In genomic region chr1:162861101-162861500, GRCh38 we compare ENCODE assay signal across 16 cellular contexts. TPM values are rescaled to one million over a fixed set of nuclear protein-coding genes. Genes with fewer than 3 reads are reported as not detected.
A peak's percentile ranks its signal among the peaks of the same experiment; 100 is the strongest.
DNase-seq lines count a peak whose midpoint lies in the region; ATAC-seq and TF ChIP-seq lines count a peak whose summit lies in the region.
"Had no signal": no experiment of that assay in that cellular context is flagged by ENCODE, and none has a peak within 500 bp of the region (broad histone marks: within the 10 kb centered on the region; RNA-seq: fewer than 3 reads in every experiment).

Gene CCDC190 (minus strand): TSS chr1:162861175. CDS start chr1:162859646, 1,529 bp downstream.

- H4K20me1 ChIP-seq in neural progenitor cell (ENCODE audit: low read depth) = no peaks in the 10 kb centered on the region

- intact Hi-C loops in Right ventricle myocardium inferior (cut with DNase I) (no loop called here), cardiac septum (cut with DNase I) (no loop called here), lower leg skin (cut with DNase I; ENCODE audit: low total_unique reads) (loop anchor here (10.0 kb wide), 1 partner anchor 454 kb away; no protein-coding TSS in a partner anchor)
- intact Hi-C loops in CD4-positive, alpha-beta memory T cell (cut with micrococcal nuclease) = no loop called here

- peak within 1 kb of the TSS; percentile 51 for H3K27ac Mint-ChIP-seq in neural progenitor cell
- H3K27ac Mint-ChIP-seq in activated naive CD4-positive, alpha-beta T cell treated with anti-CD3 and anti-CD28 coated beads, Interleukin-2, amount 10 ng/mL, durations not matched to agents 7 days and 5 days = no peak within 1 kb of the TSS
- H3K27ac Mint-ChIP-seq in CD4-positive, alpha-beta memory T cell = no peak within 1 kb of the TSS
- H3K27ac Mint-ChIP-seq: activated naive CD8-positive, alpha-beta T cell treated with anti-CD3 and anti-CD28 coated beads for 36 hours; stimulated activated naive CD8-positive, alpha-beta T cell treated with anti-CD3 and anti-CD28 coated beads, Interleukin-15, amount 100 ng/mL, for 72 hours had no signal

- CTCF ChIA-PET in activated naive CD4-positive, alpha-beta T cell treated with anti-CD3 and anti-CD28 coated beads, Interleukin-2, amount 10 ng/mL, durations not matched to agents 7 days and 5 days (lab: Charles Lee) = interaction anchor here (0.6 to 2.8 kb wide), 2 partner anchors 12 to 618 kb away, joined by 3 to 12 read pairs; no protein-coding TSS in a partner anchor
- CTCF ChIA-PET in CD4-positive, alpha-beta memory T cell (lab: Charles Lee; ENCODE audit: partially characterized antibody) = interaction anchor here (0.8 to 3.9 kb wide), 4 partner anchors 10 to 14 kb away, joined by 3 to 28 read pairs (median 3); no protein-coding TSS in a partner anchor

- H3K27me3 Mint-ChIP-seq in neural progenitor cell (ENCODE audit: insufficient read depth, low read depth) = peaks cover 4% of the 10 kb centered on the region
- peaks cover 23% of the 10 kb centered on the region for H3K27me3 Mint-ChIP-seq in activated naive CD4-positive, alpha-beta T cell treated with anti-CD3 and anti-CD28 coated beads, Interleukin-2, amount 10 ng/mL, durations not matched to agents 7 days and 5 days
- peaks cover 4 to 21% of the 10 kb centered on the region in 2 donors for H3K27me3 Mint-ChIP-seq in CD4-positive, alpha-beta memory T cell

- H3K27me3 ChIP-seq in cardiac muscle cell = no peaks in the 10 kb centered on the region
- no peaks in the 10 kb centered on the region for H3K27me3 ChIP-seq in neural progenitor cell
- no peaks in the 10 kb centered on the region for H3K27me3 ChIP-seq in CD4-positive, alpha-beta memory T cell (ENCODE audit: insufficient read depth, low read length)
- H3K27me3 ChIP-seq: right lobe of liver had no signal

- H3K4me1 Mint-ChIP-seq in neural progenitor cell = peaks cover 14% of the 10 kb centered on the region
- no peaks in the 10 kb centered on the region for H3K4me1 Mint-ChIP-seq in activated naive CD4-positive, alpha-beta T cell treated with anti-CD3 and anti-CD28 coated beads, Interleukin-2, amount 10 ng/mL, durations not matched to agents 7 days and 5 days
- H3K4me1 Mint-ChIP-seq in CD4-positive, alpha-beta memory T cell = no peaks in the 10 kb centered on the region
- H3K4me1 Mint-ChIP-seq: activated naive CD8-positive, alpha-beta T cell treated with anti-CD3 and anti-CD28 coated beads for 36 hours; stimulated activated naive CD8-positive, alpha-beta T cell treated with anti-CD3 and anti-CD28 coated beads, Interleukin-15, amount 100 ng/mL, for 72 hours had no signal

- H3K9ac ChIP-seq in neural progenitor cell = no peak within 1 kb of the TSS

- POLR2A ChIA-PET in CD4-positive, alpha-beta memory T cell (lab: Charles Lee; ENCODE audit: partially characterized antibody) = no interaction called here

- DNase-seq in Right ventricle myocardium inferior (ENCODE audit: missing footprints) (no peak), cardiac septum (ENCODE audit: low spot score) (no peak), cardiac muscle cell (ENCODE audit: low read depth in 1 of 2, low spot score in 1 of 2) (peak; percentile 47 to 59), neural progenitor cell (ENCODE audit: low spot score) (no peak), lower leg skin (ENCODE audit: low spot score in 2 of 2) (no peak)
- no peak for DNase-seq in activated naive CD4-positive, alpha-beta T cell treated with anti-CD3 and anti-CD28 coated beads, Interleukin-2, amount 10 ng/mL, durations not matched to agents 7 days and 5 days
- no peak for DNase-seq in CD4-positive, alpha-beta memory T cell
- DNase-seq: activated CD4-positive, CD25-positive, alpha-beta regulatory T cell; activated naive CD8-positive, alpha-beta T cell treated with anti-CD3 and anti-CD28 coated beads for 36 hours; GF-D8; right lobe of liver; stimulated activated naive CD8-positive, alpha-beta T cell treated with anti-CD3 and anti-CD28 coated beads, Interleukin-15, amount 100 ng/mL, for 72 hours; T-helper 1 cell had no signal

- peaks cover 2% of the 10 kb centered on the region for H3K9me3 Mint-ChIP-seq in neural progenitor cell
- H3K9me3 Mint-ChIP-seq in activated naive CD4-positive, alpha-beta T cell treated with anti-CD3 and anti-CD28 coated beads, Interleukin-2, amount 10 ng/mL, durations not matched to agents 7 days and 5 days = no peaks in the 10 kb centered on the region
- H3K9me3 Mint-ChIP-seq in CD4-positive, alpha-beta memory T cell = peaks cover 0 to 2% (median 0%) of the 10 kb centered on the region in 8 donors
- H3K9me3 Mint-ChIP-seq: activated naive CD8-positive, alpha-beta T cell treated with anti-CD3 and anti-CD28 coated beads for 36 hours; stimulated activated naive CD8-positive, alpha-beta T cell treated with anti-CD3 and anti-CD28 coated beads, Interleukin-15, amount 100 ng/mL, for 72 hours had no signal

- H3K27ac ChIP-seq in cardiac muscle cell (peak within 1 kb of the TSS; percentile 79), neural progenitor cell (no peak within 1 kb of the TSS)
- no peak within 1 kb of the TSS for H3K27ac ChIP-seq in CD4-positive, alpha-beta memory T cell (ENCODE audit: low read depth, low read length)
- H3K27ac ChIP-seq: 22Rv1, right lobe of liver had no signal

- peak; percentile 93 for ATAC-seq in Right ventricle myocardium inferior
- ATAC-seq in GM19035 (IDR thresholded peaks at IDR 0.05; ENCODE audit: unreplicated experiment) = no peak
- ATAC-seq: HCT116; right lobe of liver; stimulated activated naive CD8-positive, alpha-beta T cell treated with anti-CD3 and anti-CD28 coated beads, Interleukin-15, amount 100 ng/mL, for 72 hours had no signal

- H3K9me3 ChIP-seq in cardiac muscle cell (ENCODE audit: low read depth) (no peaks in the 10 kb centered on the region), neural progenitor cell (ENCODE audit: low read depth) (no peaks in the 10 kb centered on the region)
- no peaks in the 10 kb centered on the region for H3K9me3 ChIP-seq in CD4-positive, alpha-beta memory T cell (ENCODE audit: control insufficient read depth in 1 of 2, low read length in 2 of 2)
- H3K9me3 ChIP-seq: right lobe of liver had no signal

- TF ChIP-seq CTCF in cardiac muscle cell (IDR thresholded peaks at IDR 0.05; ENCODE audit: low read depth, low read length) = no peak
- no peak for TF ChIP-seq CTCF in neural progenitor cell (IDR thresholded peaks at IDR 0.05)
- TF ChIP-seq CTCF in lower leg skin (IDR thresholded peaks at IDR 0.05) = no peak

- H2AFZ ChIP-seq in neural progenitor cell (replicated peaks) = peak within 1 kb of the TSS; percentile 13

- no peaks in the 10 kb centered on the region for H3K79me2 ChIP-seq in neural progenitor cell (ENCODE audit: low read depth)

- no peaks in the 10 kb centered on the region for H3K36me3 Mint-ChIP-seq in neural progenitor cell
- no peaks in the 10 kb centered on the region for H3K36me3 Mint-ChIP-seq in activated naive CD4-positive, alpha-beta T cell treated with anti-CD3 and anti-CD28 coated beads, Interleukin-2, amount 10 ng/mL, durations not matched to agents 7 days and 5 days
- H3K36me3 Mint-ChIP-seq in CD4-positive, alpha-beta memory T cell = no peaks in the 10 kb centered on the region
- H3K36me3 Mint-ChIP-seq: activated naive CD8-positive, alpha-beta T cell treated with anti-CD3 and anti-CD28 coated beads for 36 hours had no signal

- H3K4me2 ChIP-seq in neural progenitor cell = no peak within 1 kb of the TSS

- no peak within 1 kb of the TSS for H3K4me3 Mint-ChIP-seq in neural progenitor cell
- no peak within 1 kb of the TSS for H3K4me3 Mint-ChIP-seq in activated naive CD4-positive, alpha-beta T cell treated with anti-CD3 and anti-CD28 coated beads, Interleukin-2, amount 10 ng/mL, durations not matched to agents 7 days and 5 days
- H3K4me3 Mint-ChIP-seq in CD4-positive, alpha-beta memory T cell = no peak within 1 kb of the TSS
- H3K4me3 Mint-ChIP-seq: activated naive CD8-positive, alpha-beta T cell treated with anti-CD3 and anti-CD28 coated beads for 36 hours; stimulated activated naive CD8-positive, alpha-beta T cell treated with anti-CD3 and anti-CD28 coated beads, Interleukin-15, amount 100 ng/mL, for 72 hours had no signal

- H3K4me1 ChIP-seq in cardiac muscle cell (ENCODE audit: low read depth) (peaks cover 11% of the 10 kb centered on the region), neural progenitor cell (peaks cover 24% of the 10 kb centered on the region)
- H3K4me1 ChIP-seq in CD4-positive, alpha-beta memory T cell (ENCODE audit: insufficient read depth, low read length) = no peaks in the 10 kb centered on the region
- H3K4me1 ChIP-seq: right lobe of liver had no signal

- H3K36me3 ChIP-seq in cardiac muscle cell (no peaks in the 10 kb centered on the region), neural progenitor cell (no peaks in the 10 kb centered on the region)
- no peaks in the 10 kb centered on the region for H3K36me3 ChIP-seq in CD4-positive, alpha-beta memory T cell (ENCODE audit: insufficient read depth, low read length)
- H3K36me3 ChIP-seq: right lobe of liver had no signal

- no peak for TF ChIP-seq POLR2A in lower leg skin (IDR thresholded peaks at IDR 0.05)

- H3K4me3 ChIP-seq in cardiac muscle cell = no peak within 1 kb of the TSS
- H3K4me3 ChIP-seq in neural progenitor cell = no peak within 1 kb of the TSS
- H3K4me3 ChIP-seq in lower leg skin (ENCODE audit: low read depth, poor library complexity, severe bottlenecking) = no peak within 1 kb of the TSS
- H3K4me3 ChIP-seq in CD4-positive, alpha-beta memory T cell (ENCODE audit: low read length in 2 of 2) = no peak within 1 kb of the TSS
- H3K4me3 ChIP-seq: right lobe of liver had no signal

- WGBS in lower leg skin, 2 donors = 64 to 66% methylated on average over 4 of the region's 4 CpGs

- no peaks in the 10 kb centered on the region for H3F3A ChIP-seq in neural progenitor cell (ENCODE audit: low read depth)

RNA-seq across cellular contexts. Expression of gene CCDC190, which starts in this region (rescaled TPM):
- total RNA-seq in Right ventricle myocardium inferior (0.35 TPM), cardiac septum (0.59 TPM), cardiac muscle cell (not detected in 2 replicates), neural progenitor cell (ENCODE audit: low replicate concordance) (not detected in 2 replicates), lower leg skin (not detected)
- polyA plus RNA-seq in cardiac muscle cell = not detected in 2 replicates
- total RNA-seq in CD4-positive, alpha-beta memory T cell = not detected
- not detected for polyA plus RNA-seq in CD4-positive, alpha-beta memory T cell
- total RNA-seq: activated naive CD8-positive, alpha-beta T cell treated with anti-CD3 and anti-CD28 coated beads for 36 hours; right lobe of liver had no signal

Comparison
In these comparisons a context has a peak if more than half of its experiments do, and no peak if none do; other contexts are left out.
1. Peak in ATAC-seq in Right ventricle myocardium inferior; RNA of the gene not detected or under 1 TPM.
2. Peak in DNase-seq and H3K27ac ChIP-seq in cardiac muscle cell; RNA of the gene not detected or under 1 TPM.